Comparison of ENCODE assay signal across 29 cellular contexts in the genomic region with DNA sequence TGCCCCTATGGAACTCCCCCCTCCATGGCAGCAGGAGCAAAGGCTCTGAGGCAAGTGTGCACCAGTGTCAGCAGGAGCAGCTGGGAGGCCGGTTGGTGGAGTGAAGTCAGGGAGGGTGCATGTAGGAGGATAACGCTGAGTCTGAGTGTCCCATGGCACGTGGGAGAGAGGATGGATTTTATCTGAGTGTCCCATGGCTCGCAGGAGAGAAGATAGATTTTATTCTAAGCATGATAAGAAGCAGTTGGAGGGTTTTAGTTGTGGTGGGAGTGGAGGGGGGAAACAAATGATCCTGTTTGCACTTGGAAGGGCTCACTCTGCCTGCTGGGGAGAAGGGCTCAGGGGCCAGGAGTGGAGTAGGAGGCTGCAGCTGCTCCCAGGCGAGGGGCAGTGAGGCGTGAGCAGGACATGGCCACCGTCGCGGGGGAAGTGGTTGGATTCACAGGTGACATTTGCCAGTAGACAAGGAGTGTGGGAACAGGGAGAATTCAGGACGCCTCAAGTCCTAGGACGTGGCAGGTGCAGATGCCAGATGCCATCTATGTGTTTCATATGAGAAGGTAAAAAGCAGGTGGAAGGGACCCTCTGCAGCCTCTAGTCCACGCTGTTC. TPM values are rescaled to one million over a fixed set of nuclear protein-coding genes. Genes with fewer than 3 reads are reported as not detected.
DNase-seq lines count a peak whose midpoint lies in the region; ATAC-seq and TF ChIP-seq lines count a peak whose summit lies in the region.
"Had no signal": no experiment of that assay in that cellular context is flagged by ENCODE, and none has a peak within 500 bp of the region (broad histone marks: within the 10 kb centered on the region; RNA-seq: fewer than 3 reads in every experiment).

No MANE protein-coding gene starts in this region.

- H3K9ac ChIP-seq in HUES6 (ENCODE audit: low read length) (peak overlapping the region; percentile 68), iPS-20b (ENCODE audit: low read depth, low read length) (peak overlapping the region; percentile 67; the same call in 1 of the 2 replicates)

- H3K27ac Mint-ChIP-seq in brain = peak overlapping the region; percentile 13 to 86 (median 72)
- peak overlapping the region in 1 of 2 donors; percentile 80 for H3K27ac Mint-ChIP-seq in activated naive CD4-positive, alpha-beta T cell treated with anti-CD3 and anti-CD28 coated beads, Interleukin-2, amount 50 U/mL, for 72 hours
- H3K27ac Mint-ChIP-seq: CD8-positive, alpha-beta T cell; immature natural killer cell; progenitor cell of endocrine pancreas had no signal

- no peaks in the 10 kb centered on the region for H3K36me3 Mint-ChIP-seq in brain
- peaks cover 0 to 11% of the 10 kb centered on the region in 2 donors for H3K36me3 Mint-ChIP-seq in activated naive CD4-positive, alpha-beta T cell treated with anti-CD3 and anti-CD28 coated beads, Interleukin-2, amount 50 U/mL, for 72 hours
- H3K36me3 Mint-ChIP-seq: CD8-positive, alpha-beta T cell; immature natural killer cell had no signal

- H3K9me3 ChIP-seq in HUES6 (ENCODE audit: control insufficient read depth, insufficient read depth, low read depth, low read length) = no peaks in the 10 kb centered on the region
- H3K9me3 ChIP-seq in iPS-20b (ENCODE audit: insufficient read depth, low read depth, low read length) = no peaks in the 10 kb centered on the region
- H3K9me3 ChIP-seq in testis = no peaks in the 10 kb centered on the region
- no peaks in the 10 kb centered on the region for H3K9me3 ChIP-seq in MG63
- H3K9me3 ChIP-seq: breast epithelium, HAP-1, left lung, Peyer's patch, SJCRH30, thoracic aorta had no signal

- H3K4me1 ChIP-seq in HUES6 (ENCODE audit: control insufficient read depth, insufficient read depth, low read length) (peaks cover 54% of the 10 kb centered on the region), iPS-20b (ENCODE audit: insufficient read depth, low read length) (peaks cover 32% of the 10 kb centered on the region), testis (peaks cover 13% of the 10 kb centered on the region)
- H3K4me1 ChIP-seq: breast epithelium, HAP-1, left lung, Peyer's patch, SJCRH30 had no signal

- H3K4me1 Mint-ChIP-seq in brain = peaks cover 75% of the 10 kb centered on the region
- H3K4me1 Mint-ChIP-seq: immature natural killer cell had no signal

- WGBS in testis, 2 donors = 61 to 79% methylated on average over 12 of the region's 12 CpGs

- H3K4me3 ChIP-seq in HUES6 (ENCODE audit: low read depth, low read length) (no peak overlapping the region), iPS-20b (ENCODE audit: low read length) (no peak overlapping the region), testis (no peak overlapping the region), MG63 (no peak overlapping the region)
- H3K4me3 ChIP-seq: breast epithelium, HAP-1, left lung, Peyer's patch, SJCRH30, thoracic aorta had no signal

- no peak for TF ChIP-seq POLR2A in testis (IDR thresholded peaks at IDR 0.05)

- no peak for ATAC-seq in HG03045 (IDR thresholded peaks at IDR 0.05; ENCODE audit: unreplicated experiment)
- no peak for ATAC-seq in activated naive CD4-positive, alpha-beta T cell treated with anti-CD3 and anti-CD28 coated beads, Interleukin-2, amount 50 U/mL, for 72 hours
- ATAC-seq: CD8-positive, alpha-beta T cell; stimulated activated naive B cell treated with anti-CD40 and anti-IgM and Interleukin-4, amounts not matched to agents 10 μg/mL and 1 μg/mL and 100 μg/mL, for 72 hours had no signal

- intact Hi-C loops in testis (cut with DNase I; ENCODE audit: low total_unique reads) = no loop called here

- H3K27ac ChIP-seq in HUES6 (ENCODE audit: low read depth, low read length) (peak overlapping the region; percentile 82; the same call in 1 of the 2 replicates), iPS-20b (ENCODE audit: low read length) (peak overlapping the region; percentile 80), testis (no peak overlapping the region)
- H3K27ac ChIP-seq: breast epithelium, SJCRH30, thoracic aorta had no signal

- H3K36me3 ChIP-seq in HUES6 (ENCODE audit: control insufficient read depth, insufficient read depth, low read length) (no peaks in the 10 kb centered on the region), iPS-20b (ENCODE audit: insufficient read depth, low read depth, low read length) (no peaks in the 10 kb centered on the region), testis (ENCODE audit: low read depth, missing control alignments) (no peaks in the 10 kb centered on the region), MG63 (peaks cover 6% of the 10 kb centered on the region; the same call in 1 of the 2 replicates)
- H3K36me3 ChIP-seq: breast epithelium, Peyer's patch, SJCRH30, thoracic aorta had no signal

- peak; percentile 71 for DNase-seq in testis
- DNase-seq in MG63 = no peak
- DNase-seq in ureter (ENCODE audit: low spot score) = no peak
- no peak for DNase-seq in activated naive CD4-positive, alpha-beta T cell treated with anti-CD3 and anti-CD28 coated beads, Interleukin-2, amount 50 U/mL, for 72 hours (ENCODE audit: low spot score in 2 of 2)
- DNase-seq: activated CD4-positive, alpha-beta T cell treated with anti-CD3 and anti-CD28 coated beads, Interleukin-2, amount 50 U/mL, for 4 hours; activated effector memory CD4-positive, alpha-beta T cell treated with Interleukin-2 at 50 U/mL for 16 hours; CD8-positive, alpha-beta T cell; cortex of kidney; DMS53; GF-D8; immature natural killer cell; Karpas-422; left lung; NCI-H1694 treated with DMSO at 0.1 percent for 48 hours; NCI-H345; NK-92 treated with Interleukin-12 subunit alpha and Interleukin-12 subunit beta, amount 100 ng/mL, for 24 hours; Peyer's patch; SJCRH30; small intestine; stimulated activated naive B cell treated with anti-CD40 and anti-IgM and Interleukin-4, amounts not matched to agents 10 μg/mL and 1 μg/mL and 100 μg/mL, for 72 hours had no signal

- H3K27me3 ChIP-seq in HUES6 (ENCODE audit: control insufficient read depth, insufficient read depth, low read length) (no peaks in the 10 kb centered on the region), iPS-20b (ENCODE audit: insufficient read depth, low read length) (0 out of 2 replicates have a peak, but pooled peaks cover 8% of the 10 kb centered on the region), testis (no peaks in the 10 kb centered on the region), MG63 (no peaks in the 10 kb centered on the region)
- H3K27me3 ChIP-seq: breast epithelium, left lung, Peyer's patch, SJCRH30 had no signal

- H3K4me3 Mint-ChIP-seq in brain = peak overlapping the region in 1 of 5 experiments; percentile 41
- H3K4me3 Mint-ChIP-seq: CD8-positive, alpha-beta T cell; immature natural killer cell; stimulated activated naive B cell treated with anti-CD40 and anti-IgM and Interleukin-4, amounts not matched to agents 10 μg/mL and 1 μg/mL and 100 μg/mL, for 72 hours had no signal

- H3K27me3 Mint-ChIP-seq in brain = peaks cover 5% of the 10 kb centered on the region
- H3K27me3 Mint-ChIP-seq: stimulated activated naive B cell treated with anti-CD40 and anti-IgM and Interleukin-4, amounts not matched to agents 10 μg/mL and 1 μg/mL and 100 μg/mL, for 72 hours had no signal

- TF ChIP-seq CTCF in brain (conservative IDR thresholded peaks at IDR 0.05) (no peak), testis (IDR thresholded peaks at IDR 0.05) (no peak)

- peaks cover 0 to 7% (median 0%) of the 10 kb centered on the region in 5 experiments for H3K9me3 Mint-ChIP-seq in brain
- peaks cover 0 to 5% of the 10 kb centered on the region in 2 donors for H3K9me3 Mint-ChIP-seq in activated naive CD4-positive, alpha-beta T cell treated with anti-CD3 and anti-CD28 coated beads, Interleukin-2, amount 50 U/mL, for 72 hours
- H3K9me3 Mint-ChIP-seq: CD8-positive, alpha-beta T cell; immature natural killer cell; nephron; stimulated activated naive B cell treated with anti-CD40 and anti-IgM and Interleukin-4, amounts not matched to agents 10 μg/mL and 1 μg/mL and 100 μg/mL, for 72 hours had no signal

RNA-seq across cellular contexts. Expression of gene PARVG, which starts 33.6 kb away (rescaled TPM):
- polyA plus RNA-seq in brain (ENCODE audit: insufficient read depth, low read depth, low replicate concordance) (5.1 TPM), testis (ENCODE audit: insufficient read depth, low read depth, low replicate concordance) (7.2 TPM)
- total RNA-seq in testis (10 to 100 TPM in 1 of 2 donors, 1 to 10 TPM in 1; 9.7 to 14.1 TPM), ureter (13.5 TPM)
- total RNA-seq in MG63 (2014; rRNA removed; shearing (Covaris generic); ENCODE audit: low replicate concordance) = not detected in 2 replicates
- 10 to 100 TPM; 55.5 to 85.1 TPM for total RNA-seq in activated naive CD4-positive, alpha-beta T cell treated with anti-CD3 and anti-CD28 coated beads, Interleukin-2, amount 50 U/mL, for 72 hours
- total RNA-seq: progenitor cell of endocrine pancreas, SJCRH30 had no signal

Comparison
In these comparisons a context has a peak if more than half of its experiments do, and no peak if none do; other contexts are left out.
1. H3K27ac ChIP-seq: peak in HUES6 (single experiment) and iPS-20b (single experiment); none in testis (0 of 2).
2. RNA of gene PARVG, which starts 33.6 kb away (total RNA-seq): 55.5 to 85.1 TPM in activated naive CD4-positive, alpha-beta T cell treated with anti-CD3 and anti-CD28 coated beads, Interleukin-2, amount 50 U/mL, for 72 hours, 9.7 to 14.1 TPM in testis and 13.5 TPM in ureter (single experiment); not detected in MG63; every median in the first group is over 10 times any median in the second.